8 cellular contexts compared by ENCODE assay signal in genomic region chr10:110008518-110009339, GRCh38. TPM values are rescaled to one million over a fixed set of nuclear protein-coding genes. Genes with fewer than 3 reads are reported as not detected.
DNase-seq lines count a peak whose midpoint lies in the region; TF ChIP-seq lines count a peak whose summit lies in the region.

No MANE protein-coding gene starts in this region.

- no peak for TF ChIP-seq CTCF in breast epithelium (IDR thresholded peaks at IDR 0.05)

- peaks cover 46% of the 10 kb centered on the region for H3K4me1 Mint-ChIP-seq in T-helper 1 cell treated with Interleukin-12 subunit alpha and Interleukin-12 subunit beta and Interleukin-4 antibody, amounts not matched to agents 30 μg/mL and 1 μg/mL, for 36 hours (ENCODE audit: low read depth)

- H3K4me1 ChIP-seq in breast epithelium, result peaks cover 0 to 22% of the 10 kb centered on the region in 2 donors

- H3K4me3 ChIP-seq in breast epithelium, result peak overlapping the region; percentile 85 to 99 (median 97)

- peak; percentile 28 for DNase-seq in NCI-H2171 treated with DMSO at 0.1 percent for 48 hours (lab: John Stamatoyannopoulos, UW)
- no peak for DNase-seq in NCI-H2171 (lab: John Stamatoyannopoulos, UW)
- peak; percentile 36 for DNase-seq in HT1080 (ENCODE audit: low read depth)
- DNase-seq in breast epithelium (ENCODE audit: low spot score in 2 of 2), result peak in 1 of 2 donors; percentile 61
- peak in 2 of 3 donors; percentile 9 to 32 for DNase-seq in stimulated activated CD4-positive, alpha-beta T cell treated with anti-CD3 and anti-CD28 coated beads, TNF-alpha, amount 100 ng/mL, for 48 hours (ENCODE audit: low read depth in 3 of 3)
- no peak for DNase-seq in NCI-H1694 treated with DMSO at 0.1 percent for 48 hours (lab: John Stamatoyannopoulos, UW)

- peak overlapping the region; percentile 85 for H3K27ac Mint-ChIP-seq in T-helper 1 cell treated with Interleukin-12 subunit alpha and Interleukin-12 subunit beta and Interleukin-4 antibody, amounts not matched to agents 30 μg/mL and 1 μg/mL, for 36 hours

- no peak for TF ChIP-seq POLR2A in breast epithelium (IDR thresholded peaks at IDR 0.05)

- H3K27me3 Mint-ChIP-seq in T-helper 1 cell treated with Interleukin-12 subunit alpha and Interleukin-12 subunit beta and Interleukin-4 antibody, amounts not matched to agents 30 μg/mL and 1 μg/mL, for 36 hours (ENCODE audit: low read depth), result peaks cover 1% of the 10 kb centered on the region

- no peaks in the 10 kb centered on the region for H3K9me3 ChIP-seq in breast epithelium

- peaks cover 3% of the 10 kb centered on the region for H3K36me3 Mint-ChIP-seq in T-helper 1 cell treated with Interleukin-12 subunit alpha and Interleukin-12 subunit beta and Interleukin-4 antibody, amounts not matched to agents 30 μg/mL and 1 μg/mL, for 36 hours (ENCODE audit: low read depth)

- no peaks in the 10 kb centered on the region for H3K27me3 ChIP-seq in breast epithelium
- H3K27me3 ChIP-seq in layer of hippocampus (ENCODE audit: control insufficient read depth, insufficient read depth, low read length), result no peaks in the 10 kb centered on the region

- peak overlapping the region; percentile 95 for H3K4me3 Mint-ChIP-seq in T-helper 1 cell treated with Interleukin-12 subunit alpha and Interleukin-12 subunit beta and Interleukin-4 antibody, amounts not matched to agents 30 μg/mL and 1 μg/mL, for 36 hours

- no peaks in the 10 kb centered on the region for H3K9me3 Mint-ChIP-seq in T-helper 1 cell treated with Interleukin-12 subunit alpha and Interleukin-12 subunit beta and Interleukin-4 antibody, amounts not matched to agents 30 μg/mL and 1 μg/mL, for 36 hours

- intact Hi-C loops in breast epithelium (cut with DNase I; ENCODE audit: low total_unique reads), result no loop called here

- H3K27ac ChIP-seq in breast epithelium, result peak overlapping the region; percentile 93 to 97
- peak overlapping the region; percentile 89 for H3K27ac ChIP-seq in layer of hippocampus (ENCODE audit: low read depth, low read length)

- H3K36me3 ChIP-seq in breast epithelium, result no peaks in the 10 kb centered on the region

RNA-seq across cellular contexts. Expression of gene ADD3, which starts 0.9 kb away (rescaled TPM):
- total RNA-seq in HT1080 (2014; rRNA removed; shearing (Covaris generic)), result 22.5 and 25.8 TPM in 2 replicates
- polyA plus RNA-seq in HT1080 (2015; cell fraction: cytosol; rRNA removed), result 13.5 and 17.0 TPM in 2 replicates
- polyA plus RNA-seq in HT1080 (2015; cell fraction: nucleus; rRNA removed), result 52.7 and 167 TPM in 2 replicates
- total RNA-seq in breast epithelium, result 100 to 1,000 TPM; 208 to 458 (median 347) TPM

Comparison
In these comparisons a context has a peak if more than half of its experiments do, and no peak if none do; other contexts are left out.
1. DNase-seq: peak in NCI-H2171 treated with DMSO at 0.1 percent for 48 hours (single experiment), HT1080 (single experiment) and stimulated activated CD4-positive, alpha-beta T cell treated with anti-CD3 and anti-CD28 coated beads, TNF-alpha, amount 100 ng/mL, for 48 hours (2 of 3); none in NCI-H2171 (single experiment) and NCI-H1694 treated with DMSO at 0.1 percent for 48 hours (single experiment).